24 cellular contexts compared by ENCODE assay signal in the genomic region with DNA sequence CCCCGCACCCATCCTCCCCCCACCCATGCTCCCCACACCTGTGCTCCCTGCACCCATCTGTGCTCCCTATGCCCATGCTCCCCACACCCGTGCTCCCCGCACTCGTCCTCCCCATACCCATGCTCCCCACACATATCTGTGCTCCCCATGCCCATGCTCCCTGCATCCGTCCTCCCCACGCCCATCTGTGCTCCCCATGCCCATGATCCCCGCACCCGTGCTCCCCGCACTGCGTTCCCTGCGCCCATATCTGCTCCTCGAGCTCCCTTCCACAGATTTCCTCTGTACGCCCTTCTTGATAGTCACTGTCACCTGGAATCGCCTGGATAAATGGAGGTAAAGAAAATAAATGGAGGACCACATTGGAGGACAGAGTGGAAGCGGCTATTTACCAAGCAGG. TPM values are rescaled to one million over a fixed set of nuclear protein-coding genes. Genes with fewer than 3 reads are reported as not detected.
A peak's percentile ranks its signal among the peaks of the same experiment; 100 is the strongest.
DNase-seq lines count a peak whose midpoint lies in the region; ATAC-seq and TF ChIP-seq lines count a peak whose summit lies in the region.
"Had no signal": no experiment of that assay in that cellular context is flagged by ENCODE, and none has a peak within 500 bp of the region (broad histone marks: within the 10 kb centered on the region; RNA-seq: fewer than 3 reads in every experiment).

No MANE protein-coding gene starts in this region.

- peak overlapping the region; percentile 56 for H3K27ac Mint-ChIP-seq in progenitor cell of endocrine pancreas
- H3K27ac Mint-ChIP-seq: activated B cell treated with CpG ODN at 0.5 μM for 24 hours; activated CD8-positive, alpha-beta memory T cell treated with anti-CD3 and anti-CD28 coated beads, Interleukin-2, amount 10 ng/mL, durations not matched to agents 7 days and 5 days had no signal

- H3K27me3 ChIP-seq in left ventricle myocardium inferior (ENCODE audit: low read depth) (no peaks in the 10 kb centered on the region), transverse colon (no peaks in the 10 kb centered on the region)
- H3K27me3 ChIP-seq in effector memory CD4-positive, alpha-beta T cell (replicated peaks; ENCODE audit: control insufficient read depth, insufficient read depth, low read length, poor library complexity, severe bottlenecking) = no peaks in the 10 kb centered on the region
- H3K27me3 ChIP-seq: ascending aorta, cardiac muscle cell, esophagus squamous epithelium, foreskin keratinocyte had no signal

- H3K27ac ChIP-seq in left ventricle myocardium inferior (replicated peaks) (peak overlapping the region; percentile 75), transverse colon (peak overlapping the region in 3 of 4 donors; percentile 38 to 89 (median 51))
- no peak overlapping the region for H3K27ac ChIP-seq in effector memory CD4-positive, alpha-beta T cell (ENCODE audit: insufficient read depth, low read length, poor library complexity, severe bottlenecking)
- H3K27ac ChIP-seq: 22Rv1, ascending aorta, foreskin keratinocyte, parathyroid adenoma, SK-N-MC had no signal

- ATAC-seq in Right ventricle myocardium superior (ENCODE audit: poor library complexity) = no peak
- ATAC-seq: activated CD8-positive, alpha-beta memory T cell treated with anti-CD3 and anti-CD28 coated beads, Interleukin-2, amount 10 ng/mL, durations not matched to agents 7 days and 5 days; foreskin keratinocyte; sciatic nerve had no signal

- in situ Hi-C loops in transverse colon (cut with MboI; ENCODE audit: low pct_ligation_motif_present in 1 of 4, low pct_unique_long_range_greater_than_20kb in 1 of 4, low sequenced_read_pairs in 3 of 4) = loop anchor here in 1 of 4 donors (25.0 kb wide), 1 partner anchor 167 kb away; no protein-coding TSS in a partner anchor

- H3K36me3 Mint-ChIP-seq in progenitor cell of endocrine pancreas (ENCODE audit: insufficient read depth) = no peaks in the 10 kb centered on the region
- H3K36me3 Mint-ChIP-seq: activated CD8-positive, alpha-beta memory T cell treated with anti-CD3 and anti-CD28 coated beads, Interleukin-2, amount 10 ng/mL, durations not matched to agents 7 days and 5 days had no signal

- TF ChIP-seq POLR2A in transverse colon (IDR thresholded peaks at IDR 0.05) = no peak

- 90% methylated on average over 14 of the region's 15 CpGs; no CpG with 5 or more reads in 1 of the 2 donors for WGBS in transverse colon (ENCODE audit: low coverage in 1 of 2), 2 donors

- H3K9me3 ChIP-seq in left ventricle myocardium inferior (replicated peaks) (no peaks in the 10 kb centered on the region), transverse colon (no peaks in the 10 kb centered on the region)
- H3K9me3 ChIP-seq in effector memory CD4-positive, alpha-beta T cell (ENCODE audit: control insufficient read depth, low read length) = no peaks in the 10 kb centered on the region
- H3K9me3 ChIP-seq: ascending aorta, esophagus squamous epithelium, HAP-1 had no signal

- peak overlapping the region; percentile 10 for H3K4me3 ChIP-seq in left ventricle myocardium inferior
- no peak overlapping the region for H3K4me3 ChIP-seq in transverse colon
- no peak overlapping the region for H3K4me3 ChIP-seq in effector memory CD4-positive, alpha-beta T cell (ENCODE audit: insufficient read depth, low read depth, low read length, poor library complexity, severe bottlenecking)
- H3K4me3 ChIP-seq: ascending aorta, cardiac muscle cell, esophagus squamous epithelium, HAP-1, SK-N-MC had no signal

- intact Hi-C loops in cardiac septum (cut with DNase I) (no loop called here), Right ventricle myocardium superior (cut with DNase I) (no loop called here), left ventricle myocardium inferior (cut with micrococcal nuclease) (loop anchor here (10.0 kb wide), 1 partner anchor 65 kb away; no protein-coding TSS in a partner anchor), transverse colon (cut with DNase I; ENCODE audit: low total_unique reads) (no loop called here)

- DNase-seq in cardiac septum (ENCODE audit: low spot score) = peak; percentile 64
- DNase-seq in Right ventricle myocardium superior = no peak
- DNase-seq in left ventricle myocardium inferior = no peak
- DNase-seq in progenitor cell of endocrine pancreas (ENCODE audit: low spot score, unreplicated experiment) = no peak
- DNase-seq in transverse colon = no peak
- no peak for DNase-seq in effector memory CD4-positive, alpha-beta T cell
- DNase-seq in NK-92 (lab: John Stamatoyannopoulos, UW; ENCODE audit: unreplicated experiment) = no peak
- DNase-seq in NCI-H1092 treated with DMSO at 0.1 percent for 48 hours (lab: John Stamatoyannopoulos, UW) = no peak
- DNase-seq: activated B cell treated with CpG ODN at 0.5 μM for 24 hours; activated CD8-positive, alpha-beta memory T cell treated with anti-CD3 and anti-CD28 coated beads, Interleukin-2, amount 10 ng/mL, durations not matched to agents 7 days and 5 days; activated T-cell treated with anti-CD3 and anti-CD28 coated beads, Interleukin-2, amount 50 U/mL, for 48 hours; esophagus squamous epithelium; foreskin keratinocyte; mesendoderm; NCI-H446; stimulated activated CD4-positive, alpha-beta T cell treated with anti-CD3 and anti-CD28 coated beads, Interleukin-4, amount 100 ng/mL, for 1 hour; T-helper 1 cell had no signal

- H3K4me1 Mint-ChIP-seq in progenitor cell of endocrine pancreas (ENCODE audit: low read depth) = peaks cover 4% of the 10 kb centered on the region
- H3K4me1 Mint-ChIP-seq: activated B cell treated with CpG ODN at 0.5 μM for 24 hours had no signal

- TF ChIP-seq EP300 in transverse colon (IDR thresholded peaks at IDR 0.05; ENCODE audit: low read depth) = no peak

- H3K4me3 Mint-ChIP-seq in progenitor cell of endocrine pancreas (ENCODE audit: low read depth) = no peak overlapping the region
- H3K4me3 Mint-ChIP-seq: activated B cell treated with CpG ODN at 0.5 μM for 24 hours; activated CD8-positive, alpha-beta memory T cell treated with anti-CD3 and anti-CD28 coated beads, Interleukin-2, amount 10 ng/mL, durations not matched to agents 7 days and 5 days had no signal

- peaks cover 8% of the 10 kb centered on the region for H3K9me3 Mint-ChIP-seq in progenitor cell of endocrine pancreas (ENCODE audit: low read depth)
- H3K9me3 Mint-ChIP-seq: activated B cell treated with CpG ODN at 0.5 μM for 24 hours had no signal

- H3K4me1 ChIP-seq in left ventricle myocardium inferior = peaks cover 71% of the 10 kb centered on the region
- peaks cover 4 to 15% (median 8%) of the 10 kb centered on the region in 4 donors for H3K4me1 ChIP-seq in transverse colon
- H3K4me1 ChIP-seq in effector memory CD4-positive, alpha-beta T cell (ENCODE audit: control insufficient read depth, insufficient read depth, low read length, poor library complexity, severe bottlenecking) = no peaks in the 10 kb centered on the region
- H3K4me1 ChIP-seq: HAP-1, parathyroid adenoma had no signal

- TF ChIP-seq CTCF in left ventricle myocardium inferior (IDR thresholded peaks at IDR 0.05; ENCODE audit: borderline replicate concordance) (no peak), progenitor cell of endocrine pancreas (IDR thresholded peaks at IDR 0.05; ENCODE audit: unreplicated experiment) (no peak), transverse colon (IDR thresholded peaks at IDR 0.05) (no peak)

- H3K36me3 ChIP-seq in left ventricle myocardium inferior = no peaks in the 10 kb centered on the region
- no peaks in the 10 kb centered on the region for H3K36me3 ChIP-seq in transverse colon
- no peaks in the 10 kb centered on the region for H3K36me3 ChIP-seq in effector memory CD4-positive, alpha-beta T cell (ENCODE audit: control insufficient read depth, insufficient read depth, low read length)
- H3K36me3 ChIP-seq: ascending aorta, cardiac muscle cell, esophagus squamous epithelium, HAP-1 had no signal

- H3K27me3 Mint-ChIP-seq in progenitor cell of endocrine pancreas = no peaks in the 10 kb centered on the region

RNA-seq across cellular contexts. Expression of a gene that starts 9.9 kb away (rescaled TPM):
- total RNA-seq in cardiac septum (28.8 TPM), Right ventricle myocardium superior (29.1 TPM), left ventricle myocardium inferior (30.8 TPM), progenitor cell of endocrine pancreas (26.3 and 27.2 TPM in 2 replicates), transverse colon (10 to 100 TPM; 13.4 to 32.0 (median 18.4) TPM)
